34 cellular contexts compared by ENCODE assay signal in the genomic region with DNA sequence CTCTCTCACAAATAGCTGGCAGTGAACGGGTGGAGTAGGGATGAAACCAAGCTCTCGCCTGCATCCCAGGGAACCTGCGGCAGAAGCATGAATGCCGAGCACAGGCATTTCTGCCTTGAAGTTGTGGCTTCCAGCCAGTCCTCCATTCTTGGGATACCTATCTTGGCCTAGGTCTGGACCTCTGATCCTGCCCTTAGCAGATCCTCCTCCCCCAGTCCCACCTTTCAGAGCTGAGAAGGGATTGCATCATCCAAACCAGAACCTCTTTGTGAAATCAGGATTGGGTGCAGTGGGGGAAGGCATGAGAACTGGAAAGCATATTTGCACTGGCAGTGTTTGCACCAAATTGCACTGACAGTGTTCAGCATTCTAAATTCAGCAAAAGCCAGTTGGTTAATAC. TPM values are rescaled to one million over a fixed set of nuclear protein-coding genes. Genes with fewer than 3 reads are reported as not detected.
DNase-seq lines count a peak whose midpoint lies in the region; ATAC-seq, FAIRE-seq and TF ChIP-seq lines count a peak whose summit lies in the region.
"Had no signal": no experiment of that assay in that cellular context is flagged by ENCODE, and none has a peak within 500 bp of the region (broad histone marks: within the 10 kb centered on the region; RNA-seq: fewer than 3 reads in every experiment).

No MANE protein-coding gene starts in this region.

- H3K9me3 ChIP-seq in HepG2 (ENCODE audit: low read length) (no peaks in the 10 kb centered on the region), heart left ventricle (peaks cover 0 to 18% (median 0%) of the 10 kb centered on the region in 12 donors), WERI-Rb-1 (ENCODE audit: severe bottlenecking) (no peaks in the 10 kb centered on the region)
- H3K9me3 ChIP-seq: adrenal gland, gastrocnemius medialis, tibial artery had no signal

- H3K4me3 ChIP-seq in HepG2 (replicated peaks in 1 of 3; ENCODE audit: insufficient read depth in 1 of 3, low read depth in 2 of 3, low read length in 3 of 3), result no peak overlapping the region
- H3K4me3 ChIP-seq in heart left ventricle, result no peak overlapping the region
- H3K4me3 ChIP-seq in WERI-Rb-1 (ENCODE audit: low read depth, low read length), result no peak overlapping the region
- H3K4me3 ChIP-seq: adrenal gland, BLaER1, gastrocnemius medialis, GM12878, stomach, tibial artery had no signal

- H3K4me1 ChIP-seq in HepG2 (ENCODE audit: insufficient read depth, low read length) (peaks cover 45% of the 10 kb centered on the region), heart left ventricle (peaks cover 0 to 28% (median 12%) of the 10 kb centered on the region in 12 donors)

- TF ChIP-seq POLR2A in HepG2 (IDR thresholded peaks at IDR 0.05; ENCODE audit: insufficient read depth in 1 of 2, low read depth in 2 of 2, low read length in 2 of 2) (no peak), heart left ventricle (IDR thresholded peaks at IDR 0.05) (no peak)

- TF ChIP-seq CTCF in HepG2 (CRISPR knock-in tag; IDR thresholded peaks at IDR 0.05) (no peak), heart left ventricle (IDR thresholded peaks at IDR 0.05) (no peak), WERI-Rb-1 (IDR thresholded peaks at IDR 0.05; ENCODE audit: low read depth, low read length) (no peak)

- TF ChIP-seq RAD21 in HepG2 (CRISPR knock-in tag; IDR thresholded peaks at IDR 0.05), result no peak

- no peak overlapping the region for H2AFZ ChIP-seq in HepG2 (ENCODE audit: low read length)
- H2AFZ ChIP-seq: parathyroid adenoma had no signal

- POLR2A ChIA-PET in HepG2 (lab: Yijun Ruan, JAX), result interaction anchor here (1.2 to 1.4 kb wide), 3 partner anchors 19 to 341 kb away, joined by 3 to 5 read pairs (median 4); a partner anchor contains a TSS

- peak overlapping the region; percentile 39 for H3K27ac Mint-ChIP-seq in stimulated activated naive CD8-positive, alpha-beta T cell treated with anti-CD3 and anti-CD28 coated beads, Interleukin-15, Interleukin-2, amounts not matched to agents 100 ng/mL and 50 ng/mL, for 24 hours
- H3K27ac Mint-ChIP-seq: activated CD4-positive, alpha-beta T cell treated with anti-CD3 and anti-CD28 coated beads for 36 hours; brain; T-helper 2 cell treated with Interferon-gamma antibody and Interleukin-4, amounts not matched to agents 5 μg/mL and 100 μg/mL, for 36 hours had no signal

- H3K27ac ChIP-seq in HepG2 (ENCODE audit: extremely low read length, insufficient read depth, low read length) (peak overlapping the region; percentile 26), heart left ventricle (no peak overlapping the region), WERI-Rb-1 (no peak overlapping the region)
- H3K27ac ChIP-seq: adrenal gland, BLaER1, gastrocnemius medialis, KMS-11, parathyroid adenoma, stomach, tibial artery had no signal

- in situ Hi-C loops in HepG2 (cut with HindIII; ENCODE audit: extremely low pct_ligation_motif_present, low pct_unique_long_range_greater_than_20kb), result no loop called here

- peaks cover 24% of the 10 kb centered on the region for H3K4me1 Mint-ChIP-seq in stimulated activated naive CD8-positive, alpha-beta T cell treated with anti-CD3 and anti-CD28 coated beads, Interleukin-15, Interleukin-2, amounts not matched to agents 100 ng/mL and 50 ng/mL, for 24 hours (ENCODE audit: low read depth)

- BruUV-seq in HepG2 (replicated peaks; lab: Mats Ljungman, UMichigan), result no TSS peak

- no peaks in the 10 kb centered on the region for H3K27me3 ChIP-seq in HepG2 (ENCODE audit: control insufficient read depth in 1 of 2, insufficient read depth in 2 of 2, low read length in 2 of 2)
- no peaks in the 10 kb centered on the region for H3K27me3 ChIP-seq in heart left ventricle
- no peaks in the 10 kb centered on the region for H3K27me3 ChIP-seq in WERI-Rb-1 (ENCODE audit: insufficient read depth, low read depth, severe bottlenecking)
- H3K27me3 ChIP-seq: adrenal gland, BLaER1, gastrocnemius medialis, stomach, tibial artery had no signal

- intact Hi-C loops in HepG2 (cut with micrococcal nuclease; ENCODE audit: unreplicated experiment), result no loop called here
- intact Hi-C loops in heart left ventricle (cut with DNase I), result no loop called here

- H3K36me3 ChIP-seq in HepG2 (replicated peaks in 1 of 2; ENCODE audit: control insufficient read depth in 1 of 2, insufficient read depth in 2 of 2, low read length in 2 of 2) (peaks cover 4 to 21% of the 10 kb centered on the region in 2 experiments), heart left ventricle (peaks cover 2 to 52% (median 44%) of the 10 kb centered on the region in 9 donors), WERI-Rb-1 (peaks cover 43% of the 10 kb centered on the region)

- H3K79me2 ChIP-seq in HepG2 (ENCODE audit: insufficient read depth, low read length), result peaks cover 47% of the 10 kb centered on the region
- H3K79me2 ChIP-seq: parathyroid adenoma had no signal

- H3K27me3 Mint-ChIP-seq in stimulated activated naive CD8-positive, alpha-beta T cell treated with anti-CD3 and anti-CD28 coated beads, Interleukin-15, Interleukin-2, amounts not matched to agents 100 ng/mL and 50 ng/mL, for 24 hours, result no peaks in the 10 kb centered on the region
- H3K27me3 Mint-ChIP-seq: activated CD4-positive, alpha-beta T cell treated with anti-CD3 and anti-CD28 coated beads for 36 hours; brain had no signal

- CTCF ChIA-PET in HepG2 (lab: Yijun Ruan, JAX; ENCODE audit: low intra/inter-chr PET ratio, low total read pairs), result no interaction called here

- FAIRE-seq in HepG2 (lab: Jason Lieb, UNC), result peak; percentile 86
- FAIRE-seq: GM12878, H54 had no signal

- no peak for ATAC-seq in stimulated activated naive CD8-positive, alpha-beta T cell treated with anti-CD3 and anti-CD28 coated beads, Interleukin-15, Interleukin-2, amounts not matched to agents 100 U/mL and 50 U/mL, for 24 hours
- ATAC-seq in HepG2 (peak; percentile 91), heart left ventricle (no peak)
- ATAC-seq: activated CD4-positive, alpha-beta T cell treated with anti-CD3 and anti-CD28 coated beads for 36 hours; gastrocnemius medialis; GM12878; left cardiac atrium had no signal

- WGBS in HepG2 (ENCODE audit: low lambda C conversion rate), result 47% methylated on average over 4 of the region's 4 CpGs
- 70 to 85% (median 79%) methylated on average over 4 of the region's 4 CpGs for WGBS in heart left ventricle, 4 donors

- peaks cover 65% of the 10 kb centered on the region for H3K36me3 Mint-ChIP-seq in stimulated activated naive CD8-positive, alpha-beta T cell treated with anti-CD3 and anti-CD28 coated beads, Interleukin-15, Interleukin-2, amounts not matched to agents 100 ng/mL and 50 ng/mL, for 24 hours (ENCODE audit: low read depth)

- no peak overlapping the region for H3K9ac ChIP-seq in HepG2 (ENCODE audit: insufficient read depth, low read depth, low read length)
- H3K9ac ChIP-seq: BLaER1, KMS-11, parathyroid adenoma had no signal

- peak overlapping the region; percentile 31 for H3K4me2 ChIP-seq in HepG2 (ENCODE audit: low read depth, low read length)
- H3K4me2 ChIP-seq: BLaER1, KMS-11 had no signal

- TF ChIP-seq EP300 in HepG2 (IDR thresholded peaks at IDR 0.05; ENCODE audit: low read depth in 2 of 2, low read length in 2 of 2), result peak in 1 of 2 experiments; percentile 82; a peak in 2 of 4 replicates
- TF ChIP-seq EP300 in HepG2 (CRISPR knock-in tag; IDR thresholded peaks at IDR 0.05; ENCODE audit: borderline replicate concordance), result peak; percentile 51; the same call in 1 of the 2 replicates

- no peak for DNase-seq in stimulated activated naive CD8-positive, alpha-beta T cell treated with anti-CD3 and anti-CD28 coated beads, Interleukin-15, Interleukin-2, amounts not matched to agents 100 U/mL and 50 U/mL, for 24 hours
- DNase-seq in amniotic epithelial cell (ENCODE audit: low read depth) (peak; percentile 46), HepG2 (ENCODE audit: low spot score) (peak; percentile 90), heart left ventricle (no peak), CD1c-positive myeloid dendritic cell (ENCODE audit: extremely low spot score) (no peak), WERI-Rb-1 (no peak)
- DNase-seq: ACHN; activated CD4-positive, alpha-beta T cell treated with anti-CD3 and anti-CD28 coated beads for 36 hours; activated CD8-positive, alpha-beta memory T cell treated with anti-CD3 and anti-CD28 coated beads for 24 hours; activated effector memory CD4-positive, alpha-beta T cell treated with anti-CD3 and anti-CD28 coated beads, Interleukin-2, amount 50 U/mL, for 16 hours; activated T-cell treated with anti-CD3 and anti-CD28 coated beads for 4 hours; adrenal gland; cerebellar nuclear complex; DMS153; gastrocnemius medialis; hippocampal formation; left cardiac atrium; MM.1S; NCI-H1417; NCI-H2029 treated with DMSO at 0.1 percent for 48 hours; NCI-H69; retina; Right ventricle myocardium superior; stimulated activated CD4-positive, alpha-beta T cell treated with anti-CD3 and anti-CD28 coated beads, Interleukin-2, amount 100 ng/mL, for 24 hours; stomach; tibial artery had no signal

- no peak overlapping the region for H3K4me3 Mint-ChIP-seq in stimulated activated naive CD8-positive, alpha-beta T cell treated with anti-CD3 and anti-CD28 coated beads, Interleukin-15, Interleukin-2, amounts not matched to agents 100 ng/mL and 50 ng/mL, for 24 hours
- H3K4me3 Mint-ChIP-seq: activated CD4-positive, alpha-beta T cell treated with anti-CD3 and anti-CD28 coated beads for 36 hours; brain; T-helper 2 cell treated with Interferon-gamma antibody and Interleukin-4, amounts not matched to agents 5 μg/mL and 100 μg/mL, for 36 hours had no signal

- H4K20me1 ChIP-seq in HepG2 (ENCODE audit: insufficient read depth, low read length), result no peaks in the 10 kb centered on the region; the same call in 1 of the 2 replicates
- H4K20me1 ChIP-seq: BLaER1 had no signal

- peaks cover 1% of the 10 kb centered on the region for H3K9me3 Mint-ChIP-seq in stimulated activated naive CD8-positive, alpha-beta T cell treated with anti-CD3 and anti-CD28 coated beads, Interleukin-15, Interleukin-2, amounts not matched to agents 100 ng/mL and 50 ng/mL, for 24 hours

RNA-seq across cellular contexts. Expression of a gene that starts 5.8 kb away (rescaled TPM):
- total RNA-seq in HepG2 (2016; rRNA removed; fragmentation: Illumina TruSeq; extraction: Trizol) (22.7 and 22.9 TPM in 2 replicates), heart left ventricle (10 to 100 TPM in 5 of 9 donors, 1 to 10 TPM in 4; 3.9 to 17.5 (median 11.0) TPM)
- total RNA-seq in HepG2 (2016; cell fraction: cytosol; rRNA removed; fragmentation: Illumina TruSeq; extraction: Trizol; ENCODE audit: low read depth), result 3.0 and 3.3 TPM in 2 replicates
- total RNA-seq in HepG2 (2016; cell fraction: insoluble cytoplasmic fraction; rRNA removed; fragmentation: Illumina TruSeq; extraction: Trizol), result 21.7 and 25.4 TPM in 2 replicates
- total RNA-seq in HepG2 (2016; cell fraction: membrane; rRNA removed; fragmentation: Illumina TruSeq; extraction: Trizol), result 6.3 and 9.6 TPM in 2 replicates
- 38.6 and 39.0 TPM in 2 replicates for total RNA-seq in HepG2 (2016; cell fraction: nucleus; rRNA removed; fragmentation: Illumina TruSeq; extraction: Trizol)
- polyA plus RNA-seq in HepG2 (2011; rRNA removed) (12.4 and 13.5 TPM in 2 replicates), heart left ventricle (10 to 100 TPM; 10.3 to 17.0 TPM)
- 6.0 and 9.5 TPM in 2 replicates for polyA plus RNA-seq in HepG2 (2011; cell fraction: cytosol; rRNA removed)
- 20.5 and 26.8 TPM in 2 replicates for polyA plus RNA-seq in HepG2 (2011; cell fraction: nucleus; rRNA removed)
- polyA plus RNA-seq in HepG2 (2012), result 15.0 and 17.3 TPM in 2 replicates
- polyA plus RNA-seq in HepG2 (2016; cell fraction: cytosol; fragmentation: Illumina TruSeq; extraction: Trizol; ENCODE audit: low read depth), result 2.1 and 2.3 TPM in 2 replicates
- polyA plus RNA-seq in HepG2 (2016; cell fraction: insoluble cytoplasmic fraction; fragmentation: Illumina TruSeq; extraction: Trizol; ENCODE audit: low read depth), result 12.7 and 14.0 TPM in 2 replicates
- 2.7 and 4.8 TPM in 2 replicates for polyA plus RNA-seq in HepG2 (2016; cell fraction: membrane; fragmentation: Illumina TruSeq; extraction: Trizol; ENCODE audit: low read depth)
- polyA plus RNA-seq in HepG2 (2016; cell fraction: nucleus; fragmentation: Illumina TruSeq; extraction: Trizol; ENCODE audit: insufficient read depth, low read depth), result 24.5 and 25.3 TPM in 2 replicates
- polyA minus RNA-seq in HepG2 (2011; rRNA and poly(A)+ RNA removed; ENCODE audit: low replicate concordance), result 12.7 and 16.8 TPM in 2 replicates
- 7.1 and 9.6 TPM in 2 replicates for polyA minus RNA-seq in HepG2 (2011; cell fraction: cytosol; rRNA and poly(A)+ RNA removed)
- polyA minus RNA-seq in HepG2 (2011; cell fraction: nucleus; rRNA and poly(A)+ RNA removed), result 86.3 and 88.8 TPM in 2 replicates

RNA-seq across cellular contexts. Expression of a gene that starts 28.9 kb away (rescaled TPM):
- total RNA-seq in HepG2 (2016; rRNA removed; fragmentation: Illumina TruSeq; extraction: Trizol) (21.9 and 25.0 TPM in 2 replicates), heart left ventricle (10 to 100 TPM in 7 of 9 donors, 1 to 10 TPM in 2; 6.4 to 35.2 (median 19.7) TPM)
- total RNA-seq in HepG2 (2016; cell fraction: cytosol; rRNA removed; fragmentation: Illumina TruSeq; extraction: Trizol; ENCODE audit: low read depth), result 4.0 and 5.7 TPM in 2 replicates
- total RNA-seq in HepG2 (2016; cell fraction: insoluble cytoplasmic fraction; rRNA removed; fragmentation: Illumina TruSeq; extraction: Trizol), result 19.0 and 28.3 TPM in 2 replicates
- 9.7 and 11.9 TPM in 2 replicates for total RNA-seq in HepG2 (2016; cell fraction: membrane; rRNA removed; fragmentation: Illumina TruSeq; extraction: Trizol)
- total RNA-seq in HepG2 (2016; cell fraction: nucleus; rRNA removed; fragmentation: Illumina TruSeq; extraction: Trizol), result 30.3 and 43.5 TPM in 2 replicates
- polyA plus RNA-seq in HepG2 (2011; rRNA removed) (6.5 and 6.6 TPM in 2 replicates), heart left ventricle (10 to 100 TPM in 1 of 2 donors, 1 to 10 TPM in 1; 4.7 to 11.0 TPM)
- 2.0 and 2.6 TPM in 2 replicates for polyA plus RNA-seq in HepG2 (2011; cell fraction: cytosol; rRNA removed)
- polyA plus RNA-seq in HepG2 (2011; cell fraction: nucleus; rRNA removed), result 14.4 and 21.2 TPM in 2 replicates
- polyA plus RNA-seq in HepG2 (2012), result 7.5 and 9.2 TPM in 2 replicates
- 0.55 and 0.95 TPM in 2 replicates for polyA plus RNA-seq in HepG2 (2016; cell fraction: cytosol; fragmentation: Illumina TruSeq; extraction: Trizol; ENCODE audit: low read depth)
- 5.6 and 7.2 TPM in 2 replicates for polyA plus RNA-seq in HepG2 (2016; cell fraction: insoluble cytoplasmic fraction; fragmentation: Illumina TruSeq; extraction: Trizol; ENCODE audit: low read depth)
- polyA plus RNA-seq in HepG2 (2016; cell fraction: membrane; fragmentation: Illumina TruSeq; extraction: Trizol; ENCODE audit: low read depth), result 0.78 and 1.7 TPM in 2 replicates
- 22.1 and 23.1 TPM in 2 replicates for polyA plus RNA-seq in HepG2 (2016; cell fraction: nucleus; fragmentation: Illumina TruSeq; extraction: Trizol; ENCODE audit: insufficient read depth, low read depth)
- 10.8 and 11.3 TPM in 2 replicates for polyA minus RNA-seq in HepG2 (2011; rRNA and poly(A)+ RNA removed; ENCODE audit: low replicate concordance)
- polyA minus RNA-seq in HepG2 (2011; cell fraction: cytosol; rRNA and poly(A)+ RNA removed), result 4.4 and 5.1 TPM in 2 replicates
- 72.6 and 95.0 TPM in 2 replicates for polyA minus RNA-seq in HepG2 (2011; cell fraction: nucleus; rRNA and poly(A)+ RNA removed)

Comparison
In these comparisons a context has a peak if more than half of its experiments do, and no peak if none do; other contexts are left out.
1. DNase-seq: peak in amniotic epithelial cell (single experiment) and HepG2 (single experiment); none in stimulated activated naive CD8-positive, alpha-beta T cell treated with anti-CD3 and anti-CD28 coated beads, Interleukin-15, Interleukin-2, amounts not matched to agents 100 U/mL and 50 U/mL, for 24 hours (single experiment), heart left ventricle (0 of 5), CD1c-positive myeloid dendritic cell (single experiment) and WERI-Rb-1 (single experiment).